Comparison of ENCODE assay signal across 9 cellular contexts in the genomic region with DNA sequence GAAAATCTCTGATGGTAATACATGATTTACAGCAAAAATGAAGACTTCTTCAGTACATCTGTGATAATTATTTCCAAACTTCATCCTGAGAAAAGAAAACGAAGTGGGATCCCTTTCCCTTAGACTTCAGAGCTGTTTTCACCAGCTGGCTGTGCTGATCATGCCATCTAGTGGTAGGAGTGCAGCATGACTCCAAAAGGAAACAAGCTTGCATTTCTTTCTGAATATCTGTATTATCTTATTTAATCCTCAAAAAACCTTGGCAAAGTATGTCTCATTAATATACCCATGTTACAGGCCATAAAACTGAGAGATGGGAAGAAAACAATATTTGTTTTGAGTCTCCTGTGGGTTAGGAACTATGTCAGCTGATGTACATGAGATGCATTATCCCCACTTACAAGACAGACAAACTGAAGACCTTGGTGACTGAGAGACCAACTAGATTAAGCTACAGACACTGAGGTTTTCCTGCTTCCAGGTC. TPM values are rescaled to one million over a fixed set of nuclear protein-coding genes. Genes with fewer than 3 reads are reported as not detected.
DNase-seq lines count a peak whose midpoint lies in the region; ATAC-seq, FAIRE-seq and TF ChIP-seq lines count a peak whose summit lies in the region.
"Had no signal": no experiment of that assay in that cellular context is flagged by ENCODE, and none has a peak within 500 bp of the region (broad histone marks: within the 10 kb centered on the region; RNA-seq: fewer than 3 reads in every experiment).

No MANE protein-coding gene starts in this region.

- H3K4me2 ChIP-seq in MM.1S (ENCODE audit: low read depth, low read length) (no peak overlapping the region), H1 (ENCODE audit: insufficient read depth in 1 of 2, low read depth in 2 of 2, low read length in 2 of 2) (no peak overlapping the region), mesenchymal stem cell (ENCODE audit: low read length, poor library complexity, severe bottlenecking) (no peak overlapping the region)

- no peak overlapping the region for H4K8ac ChIP-seq in H1 (ENCODE audit: extremely low read depth, insufficient read depth, low read length)
- no peak overlapping the region for H4K8ac ChIP-seq in mesenchymal stem cell (ENCODE audit: low read length)

- FAIRE-seq in H1 (lab: Jason Lieb, UNC) = peak; percentile 94
- FAIRE-seq in urothelium cell line (lab: Jason Lieb, UNC) = no peak

- no peaks in the 10 kb centered on the region for H3K4me1 ChIP-seq in MM.1S (ENCODE audit: low read length)
- H3K4me1 ChIP-seq in H1 (replicated peaks in 1 of 4; ENCODE audit: control insufficient read depth in 3 of 4, insufficient read depth in 4 of 4, low read length in 3 of 4) = peaks cover 0 to 6% (median 0%) of the 10 kb centered on the region in 4 experiments; a peak in 3 of 7 replicates
- no peaks in the 10 kb centered on the region for H3K4me1 ChIP-seq in mesenchymal stem cell (ENCODE audit: control insufficient read depth, insufficient read depth, low read depth, low read length)

- H3K56ac ChIP-seq in H1 (replicated peaks; ENCODE audit: insufficient read length, low read depth, low read length) = no peak overlapping the region

- H3K9me3 Mint-ChIP-seq in activated T-cell treated with anti-CD3 and anti-CD28 coated beads, Interleukin-2, amount 50 U/mL, for 72 hours = no peaks in the 10 kb centered on the region

- H3F3A ChIP-seq in MM.1S (ENCODE audit: insufficient read depth, low read length) = no peaks in the 10 kb centered on the region

- H2BK20ac ChIP-seq in H1 (ENCODE audit: low read length) = no peak overlapping the region

- H3K36me3 ChIP-seq in MM.1S (replicated peaks; ENCODE audit: insufficient read depth, low read length) (no peaks in the 10 kb centered on the region), H1 (ENCODE audit: control insufficient read depth in 2 of 4, insufficient read depth in 4 of 4, low read length in 3 of 4) (no peaks in the 10 kb centered on the region), mesenchymal stem cell (ENCODE audit: control insufficient read depth in 1 of 2, insufficient read depth in 2 of 2, low read depth in 1 of 2, low read length in 2 of 2) (no peaks in the 10 kb centered on the region)

- H2BK15ac ChIP-seq in H1 (ENCODE audit: low read length) (no peak overlapping the region), mesenchymal stem cell (ENCODE audit: low read depth, poor library complexity, severe bottlenecking) (no peak overlapping the region)

- no peak overlapping the region for H3K4me3 Mint-ChIP-seq in activated T-cell treated with anti-CD3 and anti-CD28 coated beads, Interleukin-2, amount 50 U/mL, for 72 hours

- no peak for TF ChIP-seq EP300 in H1 (IDR thresholded peaks at IDR 0.05; ENCODE audit: borderline replicate concordance in 1 of 2, low read depth in 2 of 2, low read length in 2 of 2)

- H3K23ac ChIP-seq in H1 (ENCODE audit: insufficient read length) (no peak overlapping the region), mesenchymal stem cell (ENCODE audit: low read length in 2 of 2) (no peak overlapping the region)

- H3K79me2 ChIP-seq in MM.1S (ENCODE audit: low read length) (no peaks in the 10 kb centered on the region), H1 (ENCODE audit: control insufficient read depth in 1 of 2, insufficient read depth in 2 of 2, low read length in 2 of 2) (no peaks in the 10 kb centered on the region)

- H4K91ac ChIP-seq in H1 (replicated peaks; ENCODE audit: insufficient read length, low read length) = no peak overlapping the region
- no peak overlapping the region for H4K91ac ChIP-seq in mesenchymal stem cell (ENCODE audit: low read length)

- H4K20me1 ChIP-seq in MM.1S (ENCODE audit: insufficient read depth, low read length) = no peaks in the 10 kb centered on the region
- no peaks in the 10 kb centered on the region for H4K20me1 ChIP-seq in H1 (replicated peaks in 1 of 2; ENCODE audit: control insufficient read depth in 1 of 2, insufficient read depth in 2 of 2, low read length in 2 of 2)

- WGBS in H1 (ENCODE audit: extremely low coverage in 1 of 2, insufficient coverage in 1 of 2, insufficient read length in 1 of 2, insufficient replicate concordance in 2 of 2, low coverage in 1 of 2, low lambda C conversion rate in 2 of 2, missing lambda C conversion rate in 1 of 2), 2 experiments = 30% methylated on average over 1 of the region's 1 CpG; no CpG with 5 or more reads in 1 of the 2 experiments
- WGBS in mesenchymal stem cell = 0% methylated on average over 1 of the region's 1 CpG

- no peaks in the 10 kb centered on the region for H3K9me3 ChIP-seq in MM.1S (replicated peaks; ENCODE audit: insufficient read depth, low read length)
- H3K9me3 ChIP-seq in H1 (ENCODE audit: insufficient read depth in 2 of 2, low read depth in 1 of 2, low read length in 1 of 2) = no peaks in the 10 kb centered on the region
- H3K9me3 ChIP-seq in mesenchymal stem cell (ENCODE audit: control insufficient read depth, low read length) = no peaks in the 10 kb centered on the region

- DNase-seq in activated T-cell treated with anti-CD3 and anti-CD28 coated beads, Interleukin-2, amount 50 U/mL, for 72 hours = peak; percentile 16 to 25
- DNase-seq in activated T-cell treated with anti-CD3 and anti-CD28 coated beads for 4 hours = no peak
- DNase-seq in MM.1S = peak; percentile 64
- DNase-seq in SKM-1 (lab: John Stamatoyannopoulos, UW; ENCODE audit: unreplicated experiment) = peak; percentile 55
- DNase-seq in H1 (ENCODE audit: low read depth in 1 of 2, low spot score in 2 of 2) = no peak
- peak; percentile 57 for DNase-seq in mesenchymal stem cell
- DNase-seq in urothelium cell line (ENCODE audit: low spot score) = peak; percentile 64

- POLR2A ChIA-PET in H1 (lab: Charles Lee; ENCODE audit: partially characterized antibody) = interaction anchor here (1.7 kb wide), 1 partner anchor 12 kb away, joined by 4 read pairs; no protein-coding TSS in a partner anchor

- TF ChIP-seq CTCF in MM.1S (IDR thresholded peaks at IDR 0.05; ENCODE audit: low read length) (peak; percentile 99), H1 (IDR thresholded peaks at IDR 0.05; ENCODE audit: control extremely low read depth in 1 of 3, insufficient read depth in 1 of 3, low read depth in 1 of 3, low read length in 3 of 3) (peak; percentile 23 to 93 (median 82))

- H3K23me2 ChIP-seq in H1 (ENCODE audit: low read depth, low read length) = no peaks in the 10 kb centered on the region

- H3K9ac ChIP-seq in MM.1S (ENCODE audit: low read length) (no peak overlapping the region), H1 (replicated peaks in 1 of 4; ENCODE audit: extremely low read depth in 1 of 4, low read depth in 3 of 4, low read length in 3 of 4) (no peak overlapping the region), mesenchymal stem cell (ENCODE audit: low read length) (peak overlapping the region; percentile 40)

- H3K27me3 ChIP-seq in MM.1S (replicated peaks; ENCODE audit: insufficient read depth, low read length) (no peaks in the 10 kb centered on the region), H1 (replicated peaks in 1 of 4; ENCODE audit: control insufficient read depth in 3 of 4, extremely low read depth in 1 of 4, insufficient read depth in 3 of 4, low read length in 3 of 4) (no peaks in the 10 kb centered on the region), mesenchymal stem cell (ENCODE audit: control insufficient read depth in 1 of 2, insufficient read depth in 1 of 2, low read length in 2 of 2) (peaks cover 7 to 31% of the 10 kb centered on the region in 2 experiments)

- H2AK5ac ChIP-seq in H1 (ENCODE audit: low read depth, low read length) = no peak overlapping the region
- no peak overlapping the region for H2AK5ac ChIP-seq in mesenchymal stem cell (ENCODE audit: low read length, severe bottlenecking)

- H2BK12ac ChIP-seq in H1 (ENCODE audit: low read depth, low read length) = no peak overlapping the region
- no peak overlapping the region for H2BK12ac ChIP-seq in mesenchymal stem cell (ENCODE audit: low read length in 2 of 2)

- H3K9me2 ChIP-seq in MM.1S (replicated peaks; ENCODE audit: insufficient read depth, low read length) = no peaks in the 10 kb centered on the region

- H2AFZ ChIP-seq in MM.1S (ENCODE audit: low read length) = no peak overlapping the region
- no peak overlapping the region for H2AFZ ChIP-seq in H1 (ENCODE audit: low read length)
- H2AFZ ChIP-seq in mesenchymal stem cell (ENCODE audit: low read depth, low read length) = no peak overlapping the region

- H3K4ac ChIP-seq in H1 (replicated peaks; ENCODE audit: insufficient read length, low read depth, low read length) (no peak overlapping the region), mesenchymal stem cell (ENCODE audit: low read depth in 1 of 2, low read length in 2 of 2) (no peak overlapping the region)

- H3K4me3 ChIP-seq in MM.1S (ENCODE audit: low read length) = no peak overlapping the region
- no peak overlapping the region for H3K4me3 ChIP-seq in H1 (ENCODE audit: extremely low read depth in 1 of 4, insufficient read depth in 2 of 4, low read depth in 3 of 4, low read length in 4 of 4)
- no peak overlapping the region for H3K4me3 ChIP-seq in mesenchymal stem cell (ENCODE audit: insufficient read depth in 1 of 2, low read depth in 1 of 2, low read length in 2 of 2)

- no peak overlapping the region for H2BK120ac ChIP-seq in H1 (replicated peaks; ENCODE audit: low read depth, low read length)
- H2BK120ac ChIP-seq in mesenchymal stem cell (ENCODE audit: low read depth, low read length) = no peak overlapping the region

- no peak overlapping the region for H3K14ac ChIP-seq in H1 (ENCODE audit: insufficient read length)
- H3K14ac ChIP-seq in mesenchymal stem cell (ENCODE audit: low read length in 2 of 2) = no peak overlapping the region

- no peak overlapping the region for H4K5ac ChIP-seq in H1 (ENCODE audit: insufficient read length, low read depth, low read length)

- H3K27ac ChIP-seq in MM.1S (ENCODE audit: low read length) (no peak overlapping the region), H1 (ENCODE audit: low read depth, low read length) (no peak overlapping the region), mesenchymal stem cell (ENCODE audit: low read length, poor library complexity, severe bottlenecking) (no peak overlapping the region)

- TF ChIP-seq RAD21 in H1 (IDR thresholded peaks at IDR 0.05 in 1 of 2, conservative IDR thresholded peaks at IDR 0.05 in 1 of 2; ENCODE audit: low read depth in 2 of 2, low read length in 2 of 2) = peak; percentile 95

- no peak overlapping the region for H3K18ac ChIP-seq in H1 (ENCODE audit: extremely low read depth, low read length)
- H3K18ac ChIP-seq in mesenchymal stem cell (ENCODE audit: low read depth in 1 of 2, low read length in 2 of 2) = no peak overlapping the region

- no peak for ATAC-seq in activated T-cell treated with anti-CD3 and anti-CD28 coated beads, Interleukin-2, amount 50 U/mL, for 72 hours (replicated peaks in 1 of 2)
- ATAC-seq in GM19455 (IDR thresholded peaks at IDR 0.05; ENCODE audit: unreplicated experiment) = no peak

- TF ChIP-seq POLR2A in H1 (IDR thresholded peaks at IDR 0.05; ENCODE audit: control extremely low read depth in 1 of 2, low read depth in 2 of 2, low read length in 2 of 2) = no peak

- no peaks in the 10 kb centered on the region for H3K79me1 ChIP-seq in H1 (ENCODE audit: low read depth, low read length)
- no peaks in the 10 kb centered on the region for H3K79me1 ChIP-seq in mesenchymal stem cell (replicated peaks; ENCODE audit: low read length, poor library complexity, severe bottlenecking)

- CTCF ChIA-PET in H1 (lab: Charles Lee; ENCODE audit: partially characterized antibody) = interaction anchor here (0.7 to 7.7 kb wide), 62 partner anchors 8 to 620 kb away, joined by 3 to 206 read pairs (median 4); partner anchors contain the start of genes ACP6 and GJA8

- H3K27ac Mint-ChIP-seq in activated T-cell treated with anti-CD3 and anti-CD28 coated beads, Interleukin-2, amount 50 U/mL, for 72 hours = no peak overlapping the region

- peaks cover 7% of the 10 kb centered on the region for H3K27me3 Mint-ChIP-seq in activated T-cell treated with anti-CD3 and anti-CD28 coated beads, Interleukin-2, amount 50 U/mL, for 72 hours (ENCODE audit: low read depth)

- H3K36me3 Mint-ChIP-seq in activated T-cell treated with anti-CD3 and anti-CD28 coated beads, Interleukin-2, amount 50 U/mL, for 72 hours (ENCODE audit: insufficient read depth in 2 of 2) = no peaks in the 10 kb centered on the region

- peaks cover 5% of the 10 kb centered on the region for H3K4me1 Mint-ChIP-seq in activated T-cell treated with anti-CD3 and anti-CD28 coated beads, Interleukin-2, amount 50 U/mL, for 72 hours (ENCODE audit: low read depth)

- no peak overlapping the region for H2BK5ac ChIP-seq in H1 (ENCODE audit: low read depth, low read length)
- H2BK5ac ChIP-seq in mesenchymal stem cell (ENCODE audit: low read depth, low read length, poor library complexity, severe bottlenecking) = no peak overlapping the region

RNA-seq across cellular contexts. Expression of gene GJA8, which starts 9.8 kb away (rescaled TPM):
- not detected for total RNA-seq in activated T-cell treated with anti-CD3 and anti-CD28 coated beads, Interleukin-2, amount 50 U/mL, for 72 hours
- not detected in 2 replicates for total RNA-seq in H1 (2021; fragmentation: NEBNext Ultra II Directional; extraction: Animal tissue kit (Norgen Biotek cat#: 25700))
- polyA plus RNA-seq in H1 (2011; rRNA removed) = not detected in 2 replicates
- polyA plus RNA-seq in H1 (2011; cell fraction: cytosol; rRNA removed) = not detected
- not detected for polyA plus RNA-seq in H1 (2011; cell fraction: nucleus; rRNA removed)
- not detected in 4 replicates for polyA plus RNA-seq in H1 (2012, experiment 1 of 2)
- not detected for polyA plus RNA-seq in H1 (2012, experiment 2 of 2)
- polyA plus RNA-seq in H1 (2013, experiment 1 of 2) = not detected
- polyA plus RNA-seq in H1 (2013, experiment 2 of 2) = not detected
- not detected in 2 replicates for polyA minus RNA-seq in H1 (2011; rRNA and poly(A)+ RNA removed)
- polyA minus RNA-seq in H1 (2011; cell fraction: cytosol; rRNA and poly(A)+ RNA removed) = not detected
- not detected for polyA minus RNA-seq in H1 (2011; cell fraction: nucleus; rRNA and poly(A)+ RNA removed)
- not detected for polyA plus RNA-seq in mesenchymal stem cell (2013, experiment 1 of 2)
- polyA plus RNA-seq in mesenchymal stem cell (2013, experiment 2 of 2) = not detected
- total RNA-seq: subcutaneous adipose tissue had no signal

RNA-seq across cellular contexts. Expression of gene GPR89B, which starts 35.4 kb away (rescaled TPM):
- 10 to 100 TPM; 15.1 to 18.3 TPM for total RNA-seq in activated T-cell treated with anti-CD3 and anti-CD28 coated beads, Interleukin-2, amount 50 U/mL, for 72 hours
- total RNA-seq in H1 (2021; fragmentation: NEBNext Ultra II Directional; extraction: Animal tissue kit (Norgen Biotek cat#: 25700)) = 19.4 and 19.5 TPM in 2 replicates
- 16.8 and 32.5 TPM in 2 replicates for polyA plus RNA-seq in H1 (2011; rRNA removed)
- polyA plus RNA-seq in H1 (2011; cell fraction: cytosol; rRNA removed) = 21.3 TPM
- 13.1 TPM for polyA plus RNA-seq in H1 (2011; cell fraction: nucleus; rRNA removed)
- polyA plus RNA-seq in H1 (2012, experiment 1 of 2) = 12.1 to 18.0 TPM (median 13.6 TPM) in 4 replicates
- 2.3 TPM for polyA plus RNA-seq in H1 (2012, experiment 2 of 2)
- 31.8 TPM for polyA plus RNA-seq in H1 (2013, experiment 1 of 2)
- polyA plus RNA-seq in H1 (2013, experiment 2 of 2) = 34.6 TPM
- polyA minus RNA-seq in H1 (2011; rRNA and poly(A)+ RNA removed) = 34.8 and 41.7 TPM in 2 replicates
- polyA minus RNA-seq in H1 (2011; cell fraction: cytosol; rRNA and poly(A)+ RNA removed) = 15.0 TPM
- 68.4 TPM for polyA minus RNA-seq in H1 (2011; cell fraction: nucleus; rRNA and poly(A)+ RNA removed)
- polyA plus RNA-seq in mesenchymal stem cell (2013, experiment 1 of 2) = 10.9 TPM
- polyA plus RNA-seq in mesenchymal stem cell (2013, experiment 2 of 2) = 13.7 TPM

Comparison
In these comparisons a context has a peak if more than half of its experiments do, and no peak if none do; other contexts are left out.
1. DNase-seq: peak in activated T-cell treated with anti-CD3 and anti-CD28 coated beads, Interleukin-2, amount 50 U/mL, for 72 hours (2 of 2), MM.1S (single experiment), SKM-1 (single experiment), mesenchymal stem cell (single experiment) and urothelium cell line (single experiment); none in activated T-cell treated with anti-CD3 and anti-CD28 coated beads for 4 hours (single experiment) and H1 (0 of 2).